1 cellular context compared by ENCODE assay signal in the genomic region with DNA sequence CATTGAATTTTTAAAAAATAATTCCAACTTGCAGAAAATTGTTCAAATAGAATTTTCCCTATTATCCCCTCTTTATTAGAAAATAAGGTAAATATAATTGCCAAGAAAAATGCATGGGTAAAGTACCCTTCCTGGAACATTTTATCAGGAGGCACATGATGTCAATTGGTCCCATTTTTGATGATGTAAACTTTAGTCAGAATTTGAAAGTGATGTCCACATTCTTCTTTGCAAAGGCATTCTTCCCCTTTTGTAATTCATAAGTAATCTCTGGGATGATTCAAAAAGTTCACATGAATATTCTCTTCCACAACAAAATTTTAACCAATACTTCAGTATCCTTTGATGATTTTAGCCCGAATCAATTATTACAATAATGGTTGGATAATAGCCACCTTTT.
TF ChIP-seq lines count a peak whose summit lies in the region.

No MANE protein-coding gene starts in this region.

TF ChIP-seq in IMR-90, 13 proteins besides CTCF, POLR2A, EP300 and RAD21:
- no peak for TF ChIP-seq MXI1 (IDR thresholded peaks at IDR 0.05; ENCODE audit: borderline replicate concordance, low read depth, low read length)
- TF ChIP-seq, protein P1, sequence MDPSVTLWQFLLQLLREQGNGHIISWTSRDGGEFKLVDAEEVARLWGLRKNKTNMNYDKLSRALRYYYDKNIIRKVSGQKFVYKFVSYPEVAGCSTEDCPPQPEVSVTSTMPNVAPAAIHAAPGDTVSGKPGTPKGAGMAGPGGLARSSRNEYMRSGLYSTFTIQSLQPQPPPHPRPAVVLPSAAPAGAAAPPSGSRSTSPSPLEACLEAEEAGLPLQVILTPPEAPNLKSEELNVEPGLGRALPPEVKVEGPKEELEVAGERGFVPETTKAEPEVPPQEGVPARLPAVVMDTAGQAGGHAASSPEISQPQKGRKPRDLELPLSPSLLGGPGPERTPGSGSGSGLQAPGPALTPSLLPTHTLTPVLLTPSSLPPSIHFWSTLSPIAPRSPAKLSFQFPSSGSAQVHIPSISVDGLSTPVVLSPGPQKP (IDR thresholded peaks at IDR 0.05; ENCODE audit: borderline replicate concordance, low read depth, low read length), result no peak
- no peak for TF ChIP-seq FOS (IDR thresholded peaks at IDR 0.05; ENCODE audit: low read depth, low read length)
- TF ChIP-seq RCOR1 (IDR thresholded peaks at IDR 0.05; ENCODE audit: insufficient replicate concordance, low read length), result no peak
- TF ChIP-seq RFX5 (IDR thresholded peaks at IDR 0.05; ENCODE audit: low read depth, low read length), result no peak
- TF ChIP-seq, protein P2, sequence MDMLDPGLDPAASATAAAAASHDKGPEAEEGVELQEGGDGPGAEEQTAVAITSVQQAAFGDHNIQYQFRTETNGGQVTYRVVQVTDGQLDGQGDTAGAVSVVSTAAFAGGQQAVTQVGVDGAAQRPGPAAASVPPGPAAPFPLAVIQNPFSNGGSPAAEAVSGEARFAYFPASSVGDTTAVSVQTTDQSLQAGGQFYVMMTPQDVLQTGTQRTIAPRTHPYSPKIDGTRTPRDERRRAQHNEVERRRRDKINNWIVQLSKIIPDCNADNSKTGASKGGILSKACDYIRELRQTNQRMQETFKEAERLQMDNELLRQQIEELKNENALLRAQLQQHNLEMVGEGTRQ (IDR thresholded peaks at IDR 0.05; ENCODE audit: low read depth, low read length), result no peak
- no peak for TF ChIP-seq MAZ (IDR thresholded peaks at IDR 0.05; ENCODE audit: borderline replicate concordance, low read depth, low read length)
- no peak for TF ChIP-seq CEBPB (IDR thresholded peaks at IDR 0.05; ENCODE audit: low read depth, low read length)
- no peak for TF ChIP-seq NFE2L2 (IDR thresholded peaks at IDR 0.05; ENCODE audit: low read depth, low read length)
- TF ChIP-seq MAFK (IDR thresholded peaks at IDR 0.05; ENCODE audit: low read depth, low read length), result no peak
